20 cellular contexts compared by ENCODE assay signal in genomic region chr9:126591083-126591482, GRCh38. TPM values are rescaled to one million over a fixed set of nuclear protein-coding genes. Genes with fewer than 3 reads are reported as not detected.
DNase-seq lines count a peak whose midpoint lies in the region; ATAC-seq and TF ChIP-seq lines count a peak whose summit lies in the region.
"Had no signal": no experiment of that assay in that cellular context is flagged by ENCODE, and none has a peak within 500 bp of the region (broad histone marks: within the 10 kb centered on the region; RNA-seq: fewer than 3 reads in every experiment).

No MANE protein-coding gene starts in this region.

- TF ChIP-seq EP300 in Ishikawa (IDR thresholded peaks at IDR 0.05; ENCODE audit: borderline replicate concordance): no peak

- ATAC-seq in GM19463 (IDR thresholded peaks at IDR 0.05; ENCODE audit: unreplicated experiment): no peak
- ATAC-seq: stimulated activated naive CD8-positive, alpha-beta T cell treated with anti-CD3 and anti-CD28 coated beads, Interleukin-15, Interleukin-2, amounts not matched to agents 100 U/mL and 50 U/mL, for 24 hours had no signal

- H3K4me3 ChIP-seq in osteoblast (ENCODE audit: insufficient read depth, low read length): no peak overlapping the region
- H3K4me3 ChIP-seq: BLaER1, esophagus muscularis mucosa, transverse colon had no signal

- H3K27me3 ChIP-seq in osteoblast (ENCODE audit: insufficient read depth, low read length): peaks cover 28% of the 10 kb centered on the region
- H3K27me3 ChIP-seq: BLaER1 had no signal

- H3K36me3 ChIP-seq in osteoblast (ENCODE audit: insufficient read depth, low read length): no peaks in the 10 kb centered on the region
- H3K36me3 ChIP-seq: BLaER1, esophagus muscularis mucosa, transverse colon had no signal

- no peaks in the 10 kb centered on the region for H3K4me1 ChIP-seq in osteoblast (ENCODE audit: insufficient read depth, low read length)
- H3K4me1 ChIP-seq: BLaER1 had no signal

- no peaks in the 10 kb centered on the region for H4K20me1 ChIP-seq in osteoblast (ENCODE audit: insufficient read depth, low read length)
- H4K20me1 ChIP-seq: BLaER1 had no signal

- no peak overlapping the region for H3K27ac ChIP-seq in osteoblast (ENCODE audit: low read depth, low read length)
- H3K27ac ChIP-seq: 22Rv1, BLaER1, esophagus muscularis mucosa, KMS-11, transverse colon, VCaP had no signal

- no peak for TF ChIP-seq RAD21 in Ishikawa (IDR thresholded peaks at IDR 0.05; ENCODE audit: low read depth)

- TF ChIP-seq CTCF in osteoblast (IDR thresholded peaks at IDR 0.05; ENCODE audit: extremely low read depth, low read depth, low read length): no peak

- DNase-seq in DMS53 (lab: John Stamatoyannopoulos, UW): peak; percentile 15
- DNase-seq in DMS53 treated with DMSO at 0.1 percent for 48 hours (lab: John Stamatoyannopoulos, UW; ENCODE audit: unreplicated experiment): no peak
- peak; percentile 36 for DNase-seq in SW480 (ENCODE audit: low spot score)
- peak; percentile 48 for DNase-seq in osteoblast (ENCODE audit: insufficient read length, low spot score, missing footprints)
- DNase-seq in NCI-H1417 treated with DMSO at 0.1 percent for 48 hours (lab: John Stamatoyannopoulos, UW): no peak
- DNase-seq in NCI-H345 (lab: John Stamatoyannopoulos, UW): no peak
- DNase-seq: activated CD4-positive, alpha-beta T cell treated with anti-CD3 and anti-CD28 coated beads, Interleukin-2, amount 50 U/mL, for 48 hours; activated naive CD4-positive, alpha-beta T cell; central memory CD4-positive, alpha-beta T cell; stimulated activated CD4-positive, alpha-beta T cell treated with anti-CD3 and anti-CD28 coated beads, Interleukin-2, amount 100 ng/mL, for 24 hours; stimulated activated naive CD8-positive, alpha-beta T cell treated with anti-CD3 and anti-CD28 coated beads, Interleukin-15, Interleukin-2, amounts not matched to agents 100 U/mL and 50 U/mL, for 24 hours; transverse colon had no signal

- H3K79me2 ChIP-seq in osteoblast (ENCODE audit: insufficient read depth, low read length): no peaks in the 10 kb centered on the region

- no peak overlapping the region for H3K4me2 ChIP-seq in osteoblast (ENCODE audit: insufficient read depth, low read length)
- H3K4me2 ChIP-seq: BLaER1, KMS-11 had no signal

- H2AFZ ChIP-seq in osteoblast (ENCODE audit: low read length): no peak overlapping the region

- no peaks in the 10 kb centered on the region for H3K9me3 ChIP-seq in osteoblast (ENCODE audit: low read depth, low read length)
- H3K9me3 ChIP-seq: BLaER1, esophagus muscularis mucosa, transverse colon had no signal

TF ChIP-seq in Ishikawa, 13 proteins besides CTCF, POLR2A, EP300 and RAD21:
- TF ChIP-seq FOXM1 (IDR thresholded peaks at IDR 0.05; ENCODE audit: borderline replicate concordance, low read depth) (no peak), YY1 (IDR thresholded peaks at IDR 0.05; ENCODE audit: low read depth) (no peak), USF1 (IDR thresholded peaks at IDR 0.05) (peak; percentile 91)

RNA-seq across cellular contexts. Expression of gene LMX1B, which starts 22.6 kb away (rescaled TPM):
- total RNA-seq in osteoblast: under 0.01 TPM in 2 replicates
- total RNA-seq: T-helper 1 cell treated with Interleukin-12 subunit alpha and Interleukin-12 subunit beta and Interleukin-4 antibody, amounts not matched to agents 30 ng/mL and 1 ng/mL, for 36 hours had no signal

Comparison
In these comparisons a context has a peak if more than half of its experiments do, and no peak if none do; other contexts are left out.
1. DNase-seq: peak in DMS53 (single experiment), SW480 (single experiment) and osteoblast (single experiment); none in DMS53 treated with DMSO at 0.1 percent for 48 hours (single experiment), NCI-H1417 treated with DMSO at 0.1 percent for 48 hours (single experiment) and NCI-H345 (single experiment).